Comparison of ENCODE assay signal across 21 cellular contexts in the genomic region with DNA sequence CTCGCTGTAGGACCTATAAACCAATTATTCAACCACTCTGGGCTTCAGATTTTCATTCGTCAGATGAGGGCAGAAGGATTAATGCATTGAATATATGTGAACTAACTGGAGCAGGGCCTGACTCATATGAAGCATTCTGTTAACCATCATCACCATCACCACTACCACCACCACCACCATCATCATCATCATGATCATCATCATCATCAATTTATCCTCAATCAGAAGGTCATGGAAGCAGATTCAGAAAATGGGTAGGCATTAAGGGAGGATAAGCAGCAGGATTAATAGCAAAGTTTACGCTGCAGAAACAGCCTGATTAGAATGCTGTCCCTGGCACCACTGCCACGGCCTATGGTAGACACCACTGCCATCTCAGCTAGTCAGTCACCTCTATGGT.
DNase-seq lines count a peak whose midpoint lies in the region; ATAC-seq, FAIRE-seq and TF ChIP-seq lines count a peak whose summit lies in the region.
"Had no signal": no experiment of that assay in that cellular context is flagged by ENCODE, and none has a peak within 500 bp of the region (broad histone marks: within the 10 kb centered on the region; RNA-seq: fewer than 3 reads in every experiment).

No MANE protein-coding gene starts in this region.

- FAIRE-seq in endothelial cell of umbilical vein (lab: Jason Lieb, UNC), result no peak
- FAIRE-seq: kidney had no signal

- no TSS peak for BruUV-seq in endothelial cell of umbilical vein (replicated peaks; lab: Mats Ljungman, UMichigan)

- no peaks in the 10 kb centered on the region for H3K79me2 ChIP-seq in endothelial cell of umbilical vein (ENCODE audit: control insufficient read depth, insufficient read depth, low read length)

- intact Hi-C loops in endothelial cell of umbilical vein (cut with micrococcal nuclease), result loop anchor here (2.0 to 5.0 kb wide), 3 partner anchors 129 to 583 kb away; no protein-coding TSS in a partner anchor
- intact Hi-C loops in upper lobe of right lung (cut with DNase I), result loop anchor here (5.0 kb wide), 1 partner anchor 409 kb away; the partner anchor contains the start of gene THBS1
- intact Hi-C loops in tibial artery (cut with DNase I; ENCODE audit: low total_unique reads), result loop anchor here (2.0 to 5.0 kb wide), 2 partner anchors 409 to 579 kb away; no protein-coding TSS in a partner anchor

- H3K4me3 Mint-ChIP-seq in nephron, result no peak overlapping the region
- H3K4me3 Mint-ChIP-seq: activated T-cell treated with anti-CD3 and anti-CD28 coated beads, Interleukin-2, amount 50 U/mL, for 72 hours; B cell; endodermal cell; memory B cell had no signal

- no peaks in the 10 kb centered on the region for H4K20me1 ChIP-seq in endothelial cell of umbilical vein (replicated peaks; ENCODE audit: control insufficient read depth, extremely low read depth, insufficient read depth, low read length)

- no peak for DNase-seq in Peyer's patch
- no peak for DNase-seq in endothelial cell of umbilical vein (ENCODE audit: low read depth, low spot score)
- DNase-seq in upper lobe of right lung, result no peak
- DNase-seq in WERI-Rb-1, result no peak
- DNase-seq in tibial artery, result no peak
- no peak for DNase-seq in NAMALWA (ENCODE audit: low spot score)
- DNase-seq: activated CD8-positive, alpha-beta memory T cell treated with anti-CD3 and anti-CD28 coated beads for 24 hours; activated naive CD4-positive, alpha-beta T cell treated with anti-CD3 and anti-CD28 coated beads, Interleukin-2, amount 50 U/mL, for 16 hours; activated T-cell treated with anti-CD3 and anti-CD28 coated beads, Interleukin-2, amount 50 U/mL, for 72 hours; aorta; COR-L47; endodermal cell; NCI-H1436; NCI-H2171 treated with DMSO at 0.1 percent for 48 hours had no signal

- TF ChIP-seq POLR2A in Peyer's patch (IDR thresholded peaks at IDR 0.05) (no peak), endothelial cell of umbilical vein (IDR thresholded peaks at IDR 0.05; ENCODE audit: low read depth, low read length) (no peak)

- no peaks in the 10 kb centered on the region for H3K9me1 ChIP-seq in endothelial cell of umbilical vein (replicated peaks; ENCODE audit: control insufficient read depth, extremely low read depth, insufficient read depth, low read length)

- no peaks in the 10 kb centered on the region for H3K9me3 Mint-ChIP-seq in nephron
- H3K9me3 Mint-ChIP-seq: activated T-cell treated with anti-CD3 and anti-CD28 coated beads, Interleukin-2, amount 50 U/mL, for 72 hours; endodermal cell; memory B cell had no signal

- peak overlapping the region in 2 of 3 experiments; percentile 91 to 95 for H3K27ac Mint-ChIP-seq in nephron
- H3K27ac Mint-ChIP-seq: activated T-cell treated with anti-CD3 and anti-CD28 coated beads, Interleukin-2, amount 50 U/mL, for 72 hours; B cell; memory B cell had no signal

- dilution Hi-C loops in endothelial cell of umbilical vein (cut with MboI; ENCODE audit: extremely low pct_ligation_motif_present, low sequenced_read_pairs), result no loop called here

- CTCF ChIA-PET in endothelial cell of umbilical vein (lab: Charles Lee), result interaction anchor here (1.3 to 3.2 kb wide), 6 partner anchors 77 to 583 kb away, joined by 6 to 47 read pairs (median 14); partner anchors contain the start of gene THBS1

- H2AFZ ChIP-seq in endothelial cell of umbilical vein (ENCODE audit: low read depth, low read length), result no peak overlapping the region

- H3K27me3 Mint-ChIP-seq in nephron (ENCODE audit: low read depth), result no peaks in the 10 kb centered on the region

- H3K27ac ChIP-seq in Peyer's patch, result peak overlapping the region in 3 of 4 donors; percentile 6 to 64 (median 10)
- peak overlapping the region; percentile 87 for H3K27ac ChIP-seq in endothelial cell of umbilical vein (ENCODE audit: insufficient read depth, low read depth, low read length)
- H3K27ac ChIP-seq in upper lobe of right lung, result peak overlapping the region; percentile 24
- no peak overlapping the region for H3K27ac ChIP-seq in WERI-Rb-1
- no peak overlapping the region for H3K27ac ChIP-seq in tibial artery
- H3K27ac ChIP-seq: SK-N-MC had no signal

- no peaks in the 10 kb centered on the region for H3K9me3 ChIP-seq in Peyer's patch
- no peaks in the 10 kb centered on the region for H3K9me3 ChIP-seq in endothelial cell of umbilical vein (replicated peaks; ENCODE audit: control insufficient read depth, insufficient read depth, low read length)
- H3K9me3 ChIP-seq in upper lobe of right lung, result no peaks in the 10 kb centered on the region
- H3K9me3 ChIP-seq in WERI-Rb-1 (ENCODE audit: severe bottlenecking), result no peaks in the 10 kb centered on the region
- no peaks in the 10 kb centered on the region for H3K9me3 ChIP-seq in tibial artery
- H3K9me3 ChIP-seq: prostate gland, testis had no signal

- H3K36me3 ChIP-seq in Peyer's patch (no peaks in the 10 kb centered on the region), endothelial cell of umbilical vein (ENCODE audit: control insufficient read depth in 2 of 2, extremely low read depth in 1 of 2, insufficient read depth in 2 of 2, low read length in 2 of 2) (no peaks in the 10 kb centered on the region), upper lobe of right lung (no peaks in the 10 kb centered on the region), WERI-Rb-1 (no peaks in the 10 kb centered on the region), tibial artery (no peaks in the 10 kb centered on the region)
- H3K36me3 ChIP-seq: prostate gland had no signal

- no peak for TF ChIP-seq CTCF in Peyer's patch (IDR thresholded peaks at IDR 0.05)
- no peak for TF ChIP-seq CTCF in endothelial cell of umbilical vein (IDR thresholded peaks at IDR 0.05; ENCODE audit: extremely low read depth in 1 of 2, insufficient read depth in 1 of 2, low read depth in 1 of 2, low read length in 2 of 2)
- TF ChIP-seq CTCF in nephron (IDR thresholded peaks at IDR 0.05; ENCODE audit: unreplicated experiment in 3 of 3), result no peak
- no peak for TF ChIP-seq CTCF in upper lobe of right lung (IDR thresholded peaks at IDR 0.05)
- no peak for TF ChIP-seq CTCF in WERI-Rb-1 (IDR thresholded peaks at IDR 0.05; ENCODE audit: low read depth, low read length)
- no peak for TF ChIP-seq CTCF in tibial artery (IDR thresholded peaks at IDR 0.05)

- POLR2A ChIA-PET in endothelial cell of umbilical vein (lab: Charles Lee), result interaction anchor here (1.7 to 3.6 kb wide), 3 partner anchors 191 to 413 kb away, joined by 9 to 44 read pairs (median 11); partner anchors contain the start of gene THBS1

- no peak overlapping the region for H3K4me2 ChIP-seq in endothelial cell of umbilical vein (ENCODE audit: insufficient read depth, low read length)

- H3K27me3 ChIP-seq in Peyer's patch (no peaks in the 10 kb centered on the region), endothelial cell of umbilical vein (ENCODE audit: control insufficient read depth in 2 of 2, insufficient read depth in 2 of 2, low read length in 2 of 2) (no peaks in the 10 kb centered on the region), upper lobe of right lung (no peaks in the 10 kb centered on the region), WERI-Rb-1 (ENCODE audit: insufficient read depth, low read depth, severe bottlenecking) (peaks cover 33% of the 10 kb centered on the region), tibial artery (no peaks in the 10 kb centered on the region)
- H3K27me3 ChIP-seq: testis had no signal

- peaks cover 33% of the 10 kb centered on the region for H3K4me1 Mint-ChIP-seq in nephron
- H3K4me1 Mint-ChIP-seq: B cell, memory B cell had no signal

- no peak for ATAC-seq in upper lobe of right lung
- ATAC-seq: activated T-cell treated with anti-CD3 and anti-CD28 coated beads, Interleukin-2, amount 50 U/mL, for 72 hours had no signal

- no peaks in the 10 kb centered on the region for H3K4me1 ChIP-seq in Peyer's patch
- H3K4me1 ChIP-seq in endothelial cell of umbilical vein (ENCODE audit: control insufficient read depth, extremely low read depth, insufficient read depth, low read length), result peaks cover 17% of the 10 kb centered on the region
- peaks cover 11% of the 10 kb centered on the region for H3K4me1 ChIP-seq in upper lobe of right lung
- peaks cover 0 to 18% (median 7%) of the 10 kb centered on the region in 4 donors for H3K4me1 ChIP-seq in tibial artery

- H3K4me3 ChIP-seq in Peyer's patch, result no peak overlapping the region
- no peak overlapping the region for H3K4me3 ChIP-seq in endothelial cell of umbilical vein (replicated peaks in 1 of 3; ENCODE audit: insufficient read depth in 1 of 3, low read depth in 1 of 3, low read length in 3 of 3)
- H3K4me3 ChIP-seq in upper lobe of right lung, result no peak overlapping the region
- H3K4me3 ChIP-seq in WERI-Rb-1 (ENCODE audit: low read depth, low read length), result no peak overlapping the region
- no peak overlapping the region for H3K4me3 ChIP-seq in tibial artery
- H3K4me3 ChIP-seq: SK-N-MC had no signal

- H3K36me3 Mint-ChIP-seq in nephron (ENCODE audit: low read depth), result no peaks in the 10 kb centered on the region
- H3K36me3 Mint-ChIP-seq: memory B cell had no signal

- no peak overlapping the region for H3K9ac ChIP-seq in endothelial cell of umbilical vein (replicated peaks; ENCODE audit: extremely low read depth, insufficient read depth, low read length)

TF ChIP-seq in endothelial cell of umbilical vein, 7 proteins besides CTCF, POLR2A, EP300 and RAD21:
- TF ChIP-seq MYC (IDR thresholded peaks at IDR 0.05; ENCODE audit: low read depth, low read length), result no peak
- no peak for TF ChIP-seq JUN (IDR thresholded peaks at IDR 0.05; ENCODE audit: borderline replicate concordance, insufficient read depth, insufficient read length, low read depth)
- no peak for TF ChIP-seq FOS (IDR thresholded peaks at IDR 0.05; ENCODE audit: borderline replicate concordance, insufficient read depth, low read length)
- no peak for TF ChIP-seq GATA2 (IDR thresholded peaks at IDR 0.05; ENCODE audit: insufficient read depth, insufficient read length, low read depth, low read length)
- TF ChIP-seq EZH2 (IDR thresholded peaks at IDR 0.05; ENCODE audit: borderline replicate concordance, low read depth, low read length, severe bottlenecking), result no peak
- no peak for TF ChIP-seq POLR2AphosphoS5 (IDR thresholded peaks at IDR 0.05; ENCODE audit: insufficient read depth, low read depth, low read length)
- TF ChIP-seq, protein P1, sequence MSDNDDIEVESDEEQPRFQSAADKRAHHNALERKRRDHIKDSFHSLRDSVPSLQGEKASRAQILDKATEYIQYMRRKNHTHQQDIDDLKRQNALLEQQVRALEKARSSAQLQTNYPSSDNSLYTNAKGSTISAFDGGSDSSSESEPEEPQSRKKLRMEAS (IDR thresholded peaks at IDR 0.05; ENCODE audit: insufficient read depth, insufficient read length), result no peak

Comparison
In these comparisons a context has a peak if more than half of its experiments do, and no peak if none do; other contexts are left out.
1. H3K27ac ChIP-seq: peak in Peyer's patch (3 of 4), endothelial cell of umbilical vein (single experiment) and upper lobe of right lung (single experiment); none in WERI-Rb-1 (single experiment) and tibial artery (0 of 2).